In the genomic region with DNA sequence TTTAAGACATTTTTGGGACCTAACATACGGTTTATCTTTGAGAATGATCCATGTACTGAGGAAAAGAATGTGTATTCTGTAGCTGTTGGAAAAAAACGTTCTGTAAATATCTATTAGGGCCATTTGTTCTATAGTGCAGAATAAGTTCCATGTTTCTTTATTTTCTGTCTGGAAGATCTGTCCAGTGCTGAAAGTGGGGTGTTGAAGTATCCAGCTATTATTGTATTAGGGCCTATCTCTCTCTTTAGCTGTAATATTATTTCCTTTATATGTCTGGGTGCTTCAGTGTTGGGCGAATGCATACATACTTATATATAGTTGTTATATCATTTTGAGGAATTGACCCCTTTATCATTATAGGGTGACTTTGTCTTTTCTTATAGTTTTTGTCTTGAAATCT, we compare ENCODE assay signal across 35 cellular contexts. TPM values are rescaled to one million over a fixed set of nuclear protein-coding genes. Genes with fewer than 3 reads are reported as not detected.
"Had no signal": no experiment of that assay in that cellular context is flagged by ENCODE, and none has a peak within 500 bp of the region (broad histone marks: within the 10 kb centered on the region; RNA-seq: fewer than 3 reads in every experiment).

No MANE protein-coding gene starts in this region.

- DNase-seq: activated B cell treated with CpG ODN at 0.5 μM for 24 hours; activated CD4-positive, alpha-beta memory T cell treated with anti-CD3 and anti-CD28 coated beads for 36 hours; activated CD4-positive, alpha-beta T cell treated with anti-CD3 and anti-CD28 coated beads for 4 hours; activated CD4-positive, alpha-beta T cell treated with anti-CD3 and anti-CD28 coated beads, Interleukin-2, amount 10 ng/mL, durations not matched to agents 24 days and 14 days; activated CD4-positive, alpha-beta T cell treated with anti-CD3 and anti-CD28 coated beads, Interleukin-2, amount 50 U/mL, for 1 hour; activated CD4-positive, alpha-beta T cell treated with anti-CD3 and anti-CD28 coated beads, Interleukin-2, amount 50 U/mL, for 4 hours; activated CD4-positive, CD25-positive, alpha-beta regulatory T cell treated with anti-CD3 and anti-CD28 coated beads, Interleukin-2, amount 50 U/mL, for 72 hours; activated CD8-positive, alpha-beta memory T cell treated with anti-CD3 and anti-CD28 coated beads, Interleukin-2, amount 50 U/mL, for 4 hours; activated CD8-positive, alpha-beta T cell treated with anti-CD3 and anti-CD28 coated beads for 36 hours; activated effector memory CD4-positive, alpha-beta T cell treated with anti-CD3 and anti-CD28 coated beads, Interleukin-2, amount 50 U/mL, for 16 hours; activated gamma-delta T cell treated with Interleukin-2 at 50 U/mL for 16 hours; activated naive CD4-positive, alpha-beta T cell; activated naive CD4-positive, alpha-beta T cell treated with anti-CD3 and anti-CD28 coated beads for 36 hours; activated naive CD4-positive, alpha-beta T cell treated with anti-CD3 and anti-CD28 coated beads, Interleukin-2, amount 50 U/mL, for 16 hours; activated naive CD8-positive, alpha-beta T cell treated with anti-CD3 and anti-CD28 coated beads for 36 hours; activated T-cell treated with anti-CD3 and anti-CD28 coated beads for 4 hours; activated T-cell treated with anti-CD3 and anti-CD28 coated beads, Interleukin-2, amount 50 U/mL, for 1 hour; activated T-cell treated with anti-CD3 and anti-CD28 coated beads, Interleukin-2, amount 50 U/mL, for 4 hours; activated T-cell treated with anti-CD3 and anti-CD28 coated beads, Interleukin-2, amount 50 U/mL, for 72 hours; adrenal gland; amniotic stem cell; aorta; caudate nucleus; cerebellar nuclear complex; T-helper 2 cell; T-helper 9 cell had no signal

- FAIRE-seq: bronchial epithelial cell, TTC549 had no signal

- ATAC-seq: activated CD8-positive, alpha-beta T cell treated with anti-CD3 and anti-CD28 coated beads for 36 hours; activated naive CD4-positive, alpha-beta T cell treated with anti-CD3 and anti-CD28 coated beads, Interleukin-2, amount 50 U/mL, for 72 hours; activated T-cell treated with anti-CD3 and anti-CD28 coated beads, Interleukin-2, amount 50 U/mL, for 4 hours; activated T-cell treated with anti-CD3 and anti-CD28 coated beads, Interleukin-2, amount 50 U/mL, for 72 hours; activated T-helper 17 cell treated with anti-CD3 and anti-CD28 coated beads, Interleukin-2, amount 50 U/mL, for 72 hours had no signal

- H3K9me3 ChIP-seq: adrenal gland had no signal

- H3K4me1 ChIP-seq: adrenal gland had no signal

- H3K4me3 ChIP-seq: adrenal gland, cardiac muscle cell had no signal

- H3K27me3 ChIP-seq: adrenal gland, cardiac muscle cell had no signal

- H3K27ac ChIP-seq: adrenal gland, cardiac muscle cell, VCaP had no signal

- H3K36me3 ChIP-seq: adrenal gland, cardiac muscle cell had no signal

RNA-seq across cellular contexts. Expression of a gene that starts 24.7 kb away (rescaled TPM):
- total RNA-seq: activated B cell treated with CpG ODN at 0.5 μM for 24 hours; activated CD4-positive, alpha-beta memory T cell treated with anti-CD3 and anti-CD28 coated beads for 36 hours; activated CD4-positive, alpha-beta T cell treated with anti-CD3 and anti-CD28 coated beads, Interleukin-2, amount 10 ng/mL, durations not matched to agents 24 days and 14 days; activated CD8-positive, alpha-beta memory T cell treated with anti-CD3 and anti-CD28 coated beads for 36 hours; activated CD8-positive, alpha-beta T cell treated with anti-CD3 and anti-CD28 coated beads for 36 hours; activated naive CD4-positive, alpha-beta T cell treated with anti-CD3 and anti-CD28 coated beads for 36 hours; activated naive CD4-positive, alpha-beta T cell treated with anti-CD3 and anti-CD28 coated beads, Interleukin-2, amount 50 U/mL, for 72 hours; activated naive CD8-positive, alpha-beta T cell treated with anti-CD3 and anti-CD28 coated beads for 36 hours; activated T-cell treated with anti-CD3 and anti-CD28 coated beads, Interleukin-2, amount 50 U/mL, for 4 hours; activated T-cell treated with anti-CD3 and anti-CD28 coated beads, Interleukin-2, amount 50 U/mL, for 72 hours; activated T-helper 1 cell treated with anti-CD3 and anti-CD28 coated beads, Interleukin-12 subunit alpha, Interleukin-12 subunit beta, Interleukin-2, Interleukin-4 antibody, amounts not matched to agents 30 ng/mL and 10 ng/mL and 1 ng/mL, durations not matched to agents 14 hours and 24 hours and 36 hours; activated T-helper 17 cell treated with anti-CD3 and anti-CD28 coated beads, Interleukin-2, amount 50 U/mL, for 72 hours; adrenal gland; aorta; bronchial epithelial cell; cardiac muscle cell; chondrocyte had no signal
- polyA plus RNA-seq: adrenal gland, aorta, cardiac muscle cell had no signal
